ENCODE assay signal across 1 cellular context in genomic region chr10:100229819-100230422, GRCh38.
TF ChIP-seq lines count a peak whose summit lies in the region.

No MANE protein-coding gene starts in this region.

TF ChIP-seq in GM23338, 12 proteins besides CTCF, POLR2A, EP300 and RAD21 (continued from another document):
- TF ChIP-seq REST (IDR thresholded peaks at IDR 0.05; ENCODE audit: unreplicated experiment) (no peak), EZH2 (IDR thresholded peaks at IDR 0.05; ENCODE audit: low read depth, unreplicated experiment) (no peak), STAT1 (IDR thresholded peaks at IDR 0.05; ENCODE audit: unreplicated experiment) (no peak), CREB1 (CRISPR knock-in tag; IDR thresholded peaks at IDR 0.05; ENCODE audit: low read depth) (no peak), NANOG (IDR thresholded peaks at IDR 0.05; ENCODE audit: borderline replicate concordance) (no peak), ZNF114 (CRISPR knock-in tag; IDR thresholded peaks at IDR 0.05) (no peak), ETS1 (IDR thresholded peaks at IDR 0.05) (no peak), ZNF331 (CRISPR knock-in tag; IDR thresholded peaks at IDR 0.05; ENCODE audit: low read depth) (no peak), POLR2AphosphoS5 (IDR thresholded peaks at IDR 0.05; ENCODE audit: low read depth) (no peak), ZNF462 (CRISPR knock-in tag; IDR thresholded peaks at IDR 0.05) (no peak), EZH2phosphoT487 (IDR thresholded peaks at IDR 0.05; ENCODE audit: unreplicated experiment) (no peak)
